In genomic region chr2:6665093-6665721, GRCh38 we compare ENCODE assay signal across 29 cellular contexts.
"Had no signal": no experiment of that assay in that cellular context is flagged by ENCODE, and none has a peak within 500 bp of the region (broad histone marks: within the 10 kb centered on the region; RNA-seq: fewer than 3 reads in every experiment).

No MANE protein-coding gene starts in this region.

- H3K4me1 ChIP-seq: colonic mucosa, foreskin keratinocyte, heart right ventricle, pancreas, testis, tibial artery had no signal

- H3K4me3 Mint-ChIP-seq: central memory CD8-positive, alpha-beta T cell; dendritic cell treated with granulocyte-macrophage colony-stimulating factor and Interleukin-4, amounts not matched to agents 40 ng/mL and 50 ng/mL, for 4 days; endodermal cell; mesothelial cell of epicardium; naive B cell; natural killer cell treated with Interleukin-12 subunit alpha and Interleukin-12 subunit beta and Interleukin-15 and Interleukin-18, amount 100 ng/mL, for 72 hours; stimulated activated memory B cell treated with anti-CD40 and anti-IgM and Interleukin-4, amounts not matched to agents 10 μg/mL and 1 μg/mL and 100 μg/mL, for 72 hours; type B pancreatic cell had no signal

- H3K36me3 ChIP-seq: colonic mucosa, esophagus muscularis mucosa, heart right ventricle, pancreas, tibial artery had no signal

- H3K9me3 Mint-ChIP-seq: central memory CD8-positive, alpha-beta T cell; dendritic cell treated with granulocyte-macrophage colony-stimulating factor and Interleukin-4, amounts not matched to agents 40 ng/mL and 50 ng/mL, for 4 days; endodermal cell; mesothelial cell of epicardium; natural killer cell treated with Interleukin-12 subunit alpha and Interleukin-12 subunit beta and Interleukin-15 and Interleukin-18, amount 100 ng/mL, for 72 hours had no signal

- H3K36me3 Mint-ChIP-seq: mesothelial cell of epicardium; naive B cell; natural killer cell treated with Interleukin-12 subunit alpha and Interleukin-12 subunit beta and Interleukin-15 and Interleukin-18, amount 100 ng/mL, for 72 hours; stimulated activated memory B cell treated with anti-CD40 and anti-IgM and Interleukin-4, amounts not matched to agents 10 μg/mL and 1 μg/mL and 100 μg/mL, for 72 hours; type B pancreatic cell had no signal

- H3K27ac ChIP-seq: colonic mucosa, epithelial cell of prostate, esophagus muscularis mucosa, foreskin keratinocyte, heart right ventricle, pancreas, testis, tibial artery had no signal

- DNase-seq: colonic mucosa; effector CD8-positive, alpha-beta T cell; endodermal cell; foreskin keratinocyte; glutamatergic neuron; heart right ventricle; hippocampal formation; islet precursor cell; kidney glomerular epithelial cell; mesenchymal stem cell; mucosa of descending colon; naive B cell; nucleus accumbens; pancreas; stimulated activated CD4-positive, alpha-beta T cell treated with anti-CD3 and anti-CD28 coated beads, Interleukin-2, amount 100 ng/mL, for 24 hours; stimulated activated CD4-positive, alpha-beta T cell treated with anti-CD3 and anti-CD28 coated beads, Interleukin-4, amount 100 ng/mL, for 24 hours; stimulated activated naive CD8-positive, alpha-beta T cell treated with anti-CD3 and anti-CD28 coated beads, Interleukin-15, Interleukin-2, amounts not matched to agents 100 U/mL and 50 U/mL, for 24 hours; substantia nigra; testis; tibial artery had no signal

- H3K27me3 Mint-ChIP-seq: dendritic cell treated with granulocyte-macrophage colony-stimulating factor and Interleukin-4, amounts not matched to agents 40 ng/mL and 50 ng/mL, for 4 days; stimulated activated memory B cell treated with anti-CD40 and anti-IgM and Interleukin-4, amounts not matched to agents 10 μg/mL and 1 μg/mL and 100 μg/mL, for 72 hours had no signal

- H3K27ac Mint-ChIP-seq: dendritic cell treated with granulocyte-macrophage colony-stimulating factor and Interleukin-4, amounts not matched to agents 40 ng/mL and 50 ng/mL, for 4 days; endodermal cell; mesothelial cell of epicardium; naive B cell; natural killer cell treated with Interleukin-12 subunit alpha and Interleukin-12 subunit beta and Interleukin-15 and Interleukin-18, amount 100 ng/mL, for 72 hours; stimulated activated memory B cell treated with anti-CD40 and anti-IgM and Interleukin-4, amounts not matched to agents 10 μg/mL and 1 μg/mL and 100 μg/mL, for 72 hours; type B pancreatic cell had no signal

- H3K27me3 ChIP-seq: colonic mucosa, esophagus muscularis mucosa, foreskin keratinocyte, heart right ventricle, pancreas, testis, tibial artery had no signal

- H3K4me3 ChIP-seq: colonic mucosa, esophagus muscularis mucosa, heart right ventricle, mucosa of descending colon, pancreas, testis, tibial artery had no signal

- H3K9me3 ChIP-seq: colonic mucosa, esophagus muscularis mucosa, heart right ventricle, mucosa of descending colon, pancreas, testis, tibial artery had no signal

- H3K4me1 Mint-ChIP-seq: central memory CD8-positive, alpha-beta T cell; naive B cell; stimulated activated memory B cell treated with anti-CD40 and anti-IgM and Interleukin-4, amounts not matched to agents 10 μg/mL and 1 μg/mL and 100 μg/mL, for 72 hours had no signal

- ATAC-seq: foreskin keratinocyte; mucosa of descending colon; natural killer cell treated with Interleukin-12 subunit alpha and Interleukin-12 subunit beta and Interleukin-15 and Interleukin-18, amount 100 ng/mL, for 72 hours; pancreas; sciatic nerve; stimulated activated memory B cell treated with anti-CD40 and anti-IgM and Interleukin-4, amounts not matched to agents 10 μg/mL and 1 μg/mL and 100 μg/mL, for 72 hours; stimulated activated naive CD8-positive, alpha-beta T cell treated with anti-CD3 and anti-CD28 coated beads, Interleukin-15, Interleukin-2, amounts not matched to agents 100 U/mL and 50 U/mL, for 24 hours had no signal
